23 cellular contexts compared by ENCODE assay signal in genomic region chr17:59030811-59031210, GRCh38.
A peak's percentile ranks its signal among the peaks of the same experiment; 100 is the strongest.
DNase-seq lines count a peak whose midpoint lies in the region; ATAC-seq, FAIRE-seq and TF ChIP-seq lines count a peak whose summit lies in the region.
"Had no signal": no experiment of that assay in that cellular context is flagged by ENCODE, and none has a peak within 500 bp of the region (broad histone marks: within the 10 kb centered on the region; RNA-seq: fewer than 3 reads in every experiment).

No MANE protein-coding gene starts in this region.

- ATAC-seq in A549 (no peak), memory B cell (ENCODE audit: low read depth) (no peak), HG02973 (IDR thresholded peaks at IDR 0.05; ENCODE audit: unreplicated experiment) (no peak)
- no peak for ATAC-seq in CD4-positive, alpha-beta T cell (ENCODE audit: poor library complexity)

- FAIRE-seq in A549 (lab: Jason Lieb, UNC) = peak; percentile 18
- FAIRE-seq: A204.1, D721Med, G401.6, GM12891, GM19239 had no signal

- peaks cover 81% of the 10 kb centered on the region for H3K36me3 Mint-ChIP-seq in CD4-positive, alpha-beta T cell (ENCODE audit: low read depth)
- peaks cover 12% of the 10 kb centered on the region for H3K36me3 Mint-ChIP-seq in memory B cell

- H2AFZ ChIP-seq in Karpas-422 (ENCODE audit: low read length) = no peak overlapping the region

- no peaks in the 10 kb centered on the region for H3K4me1 Mint-ChIP-seq in CD4-positive, alpha-beta T cell (ENCODE audit: low read depth)
- peaks cover 8% of the 10 kb centered on the region for H3K4me1 Mint-ChIP-seq in memory B cell

- H3K9ac ChIP-seq in Karpas-422 (ENCODE audit: low read length) = no peak overlapping the region
- H3K9ac ChIP-seq: BLaER1 treated with 17β-estradiol and CSF1 and Interleukin-3, amounts not matched to agents 10 nM and 100 nM had no signal

- TF ChIP-seq POLR2A in A549 (IDR thresholded peaks at IDR 0.05; ENCODE audit: low read length) = no peak

- H3K9me2 ChIP-seq in Karpas-422 (replicated peaks; ENCODE audit: insufficient read depth, low read length) = no peaks in the 10 kb centered on the region

- no peak overlapping the region for H3K4me3 Mint-ChIP-seq in CD4-positive, alpha-beta T cell
- no peak overlapping the region for H3K4me3 Mint-ChIP-seq in memory B cell
- H3K4me3 Mint-ChIP-seq: B cell; CD4-positive, alpha-beta memory T cell; CD8-positive, alpha-beta memory T cell had no signal

- DNase-seq in A549 (ENCODE audit: low read depth in 1 of 2, low spot score in 1 of 2) (no peak), Karpas-422 (no peak), memory B cell (ENCODE audit: low spot score in 2 of 2) (no peak), Kasumi-1 (lab: John Stamatoyannopoulos, UW) (no peak)
- DNase-seq in CD4-positive, alpha-beta T cell = no peak
- DNase-seq in activated CD4-positive, alpha-beta T cell treated with anti-CD3 and anti-CD28 coated beads for 4 hours = no peak
- DNase-seq: 8988T; AML-193; Calu3; CD4-positive, alpha-beta memory T cell; CD8-positive, alpha-beta memory T cell; COR-L47; DMS79 treated with DMSO at 0.1 percent for 48 hours; GF-D8 had no signal

- H3K4me3 ChIP-seq in A549 (no peak overlapping the region), Karpas-422 (ENCODE audit: low read length) (no peak overlapping the region)
- H3K4me3 ChIP-seq: BLaER1 treated with 17β-estradiol and CSF1 and Interleukin-3, amounts not matched to agents 10 nM and 100 nM had no signal

- H3K27me3 ChIP-seq in CD4-positive, alpha-beta T cell (ENCODE audit: control insufficient read depth, insufficient read depth, low read length) = no peaks in the 10 kb centered on the region
- H3K27me3 ChIP-seq in Karpas-422 (ENCODE audit: low read length) = no peaks in the 10 kb centered on the region
- H3K27me3 ChIP-seq: BLaER1 treated with 17β-estradiol and CSF1 and Interleukin-3, amounts not matched to agents 10 nM and 100 nM had no signal

- H3K79me2 ChIP-seq in Karpas-422 (ENCODE audit: low read length) = peaks cover 28% of the 10 kb centered on the region; the same call in 1 of the 2 replicates

- WGBS in A549 (ENCODE audit: missing lambda C conversion rate) = 94% methylated on average over 1 of the region's 1 CpG

- POLR2A ChIA-PET in A549 (lab: Yijun Ruan, JAX) = no interaction called here
- POLR2A ChIA-PET in CD4-positive, alpha-beta T cell (lab: Charles Lee) = no interaction called here

- CTCF ChIA-PET in A549 (lab: Yijun Ruan, JAX) = interaction anchor here (1.4 kb wide), 1 partner anchor 21 kb away, joined by 4 read pairs; no protein-coding TSS in a partner anchor
- CTCF ChIA-PET in CD4-positive, alpha-beta T cell (lab: Charles Lee) = no interaction called here

- peak overlapping the region; percentile 12 for H3K27ac Mint-ChIP-seq in CD4-positive, alpha-beta T cell
- H3K27ac Mint-ChIP-seq in memory B cell = peak overlapping the region; percentile 7
- H3K27ac Mint-ChIP-seq: B cell had no signal

- TF ChIP-seq RAD21 in A549 (conservative IDR thresholded peaks at IDR 0.05 in 1 of 2, IDR thresholded peaks at IDR 0.05 in 1 of 2) = no peak

- intact Hi-C loops in CD4-positive, alpha-beta T cell (cut with DNase I, micrococcal nuclease) = no loop called here

- no peaks in the 10 kb centered on the region for H3K9me3 Mint-ChIP-seq in CD4-positive, alpha-beta T cell
- no peaks in the 10 kb centered on the region for H3K9me3 Mint-ChIP-seq in memory B cell
- H3K9me3 Mint-ChIP-seq: CD4-positive, alpha-beta memory T cell; CD8-positive, alpha-beta memory T cell had no signal

- no peaks in the 10 kb centered on the region for H3K27me3 Mint-ChIP-seq in CD4-positive, alpha-beta T cell
- H3K27me3 Mint-ChIP-seq in memory B cell = no peaks in the 10 kb centered on the region
- H3K27me3 Mint-ChIP-seq: B cell; CD4-positive, alpha-beta memory T cell; CD8-positive, alpha-beta memory T cell had no signal

- no peak overlapping the region for H3K4me2 ChIP-seq in A549
- H3K4me2 ChIP-seq in Karpas-422 (ENCODE audit: low read depth, low read length, poor library complexity, severe bottlenecking) = no peak overlapping the region
- H3K4me2 ChIP-seq: BLaER1 treated with 17β-estradiol and CSF1 and Interleukin-3, amounts not matched to agents 10 nM and 100 nM had no signal

- peaks cover 27% of the 10 kb centered on the region; the same call in 1 of the 2 replicates for H3K36me3 ChIP-seq in Karpas-422 (ENCODE audit: insufficient read depth, low read length)

- H3K9me3 ChIP-seq in A549 (no peaks in the 10 kb centered on the region), Karpas-422 (ENCODE audit: low read length) (no peaks in the 10 kb centered on the region)
- no peaks in the 10 kb centered on the region for H3K9me3 ChIP-seq in CD4-positive, alpha-beta T cell (ENCODE audit: control insufficient read depth, low read length)
- H3K9me3 ChIP-seq: BLaER1 treated with 17β-estradiol and CSF1 and Interleukin-3, amounts not matched to agents 10 nM and 100 nM had no signal

- no peaks in the 10 kb centered on the region for H4K20me1 ChIP-seq in Karpas-422 (ENCODE audit: insufficient read depth, low read depth, low read length)
- H4K20me1 ChIP-seq: BLaER1 treated with 17β-estradiol and CSF1 and Interleukin-3, amounts not matched to agents 10 nM and 100 nM had no signal

- H3K27ac ChIP-seq in A549 (no peak overlapping the region), Karpas-422 (ENCODE audit: low read length) (peak overlapping the region; percentile 23; the same call in 1 of the 2 replicates)
- no peak overlapping the region for H3K27ac ChIP-seq in CD4-positive, alpha-beta T cell (ENCODE audit: low read depth, low read length)
- H3K27ac ChIP-seq: BLaER1 treated with 17β-estradiol and CSF1 and Interleukin-3, amounts not matched to agents 10 nM and 100 nM; C4-2B had no signal

- H3K4me1 ChIP-seq in A549 = peaks cover 13% of the 10 kb centered on the region
- peaks cover 20% of the 10 kb centered on the region for H3K4me1 ChIP-seq in Karpas-422 (ENCODE audit: low read length)

- TF ChIP-seq CTCF in A549 (IDR thresholded peaks at IDR 0.05) = no peak
- TF ChIP-seq CTCF in CD4-positive, alpha-beta T cell (IDR thresholded peaks at IDR 0.05) = no peak

- TF ChIP-seq EP300 in A549 (IDR thresholded peaks at IDR 0.05) = no peak

TF ChIP-seq in A549, 52 proteins besides CTCF, POLR2A, EP300 and RAD21:
- TF ChIP-seq USF2 (IDR thresholded peaks at IDR 0.05) = no peak
- no peak for TF ChIP-seq CEBPB (IDR thresholded peaks at IDR 0.05)
- TF ChIP-seq ZFP36 (IDR thresholded peaks at IDR 0.05; ENCODE audit: borderline replicate concordance, partially characterized antibody) = no peak
- no peak for TF ChIP-seq ZSCAN20 (CRISPR knock-in tag; IDR thresholded peaks at IDR 0.05)
- no peak for TF ChIP-seq ATOH8 (CRISPR knock-in tag; IDR thresholded peaks at IDR 0.05; ENCODE audit: low read depth)
- TF ChIP-seq TP53 (CRISPR knock-in tag; IDR thresholded peaks at IDR 0.05) = no peak
- no peak for TF ChIP-seq RFX5 (IDR thresholded peaks at IDR 0.05)
- no peak for TF ChIP-seq HEYL (CRISPR knock-in tag; IDR thresholded peaks at IDR 0.05)
- TF ChIP-seq MAX (IDR thresholded peaks at IDR 0.05) = no peak
- TF ChIP-seq MAZ (IDR thresholded peaks at IDR 0.05; ENCODE audit: borderline replicate concordance, low read depth, low read length) = no peak
- TF ChIP-seq NFE2L2 (conservative IDR thresholded peaks at IDR 0.05; ENCODE audit: low read length) = no peak
- no peak for TF ChIP-seq JUNB (IDR thresholded peaks at IDR 0.05)
- no peak for TF ChIP-seq BHLHE40 (IDR thresholded peaks at IDR 0.05; ENCODE audit: low read depth, low read length)
- no peak for TF ChIP-seq HDAC2 (IDR thresholded peaks at IDR 0.05)
- TF ChIP-seq NPAS2 (CRISPR knock-in tag; IDR thresholded peaks at IDR 0.05; ENCODE audit: borderline replicate concordance) = no peak
- TF ChIP-seq HMGXB4 (CRISPR knock-in tag; IDR thresholded peaks at IDR 0.05; ENCODE audit: borderline replicate concordance) = no peak
- no peak for TF ChIP-seq ESRRA (IDR thresholded peaks at IDR 0.05; ENCODE audit: borderline replicate concordance, low read length)
- no peak for TF ChIP-seq HOXB13 (CRISPR knock-in tag; IDR thresholded peaks at IDR 0.05; ENCODE audit: low read depth)
